7 cellular contexts compared by ENCODE assay signal in genomic region chr10:44112280-44112679, GRCh38.
A peak's percentile ranks its signal among the peaks of the same experiment; 100 is the strongest.
DNase-seq lines count a peak whose midpoint lies in the region; ATAC-seq and TF ChIP-seq lines count a peak whose summit lies in the region.
"Not testable (repeated sequence)": the region's sequence is repeated elsewhere in the genome, so short reads cannot be mapped to it uniquely, and the experiment has no call there.

No MANE protein-coding gene starts in this region.

- not testable (repeated sequence) for H3K27ac ChIP-seq in GM23338 (ENCODE audit: low read depth); SJSA1; colonic mucosa
- peak overlapping the region in 6 of 10 donors; percentile 31 to 60 (median 48) for H3K27ac ChIP-seq in heart right ventricle

- 61 to 70% methylated on average over 4 of the region's 4 CpGs for WGBS in heart right ventricle, 2 donors

- not testable (repeated sequence) for H3K79me2 ChIP-seq in GM23338 (replicated peaks; ENCODE audit: insufficient read depth)

- not testable (repeated sequence) for H3K4me3 Mint-ChIP-seq in GM23338, nephron progenitor cell

- not testable (repeated sequence) for H3K36me3 ChIP-seq in GM23338 (ENCODE audit: insufficient read depth); SJSA1; colonic mucosa; heart right ventricle

- not testable (repeated sequence) for H3K9me2 ChIP-seq in GM23338 (ENCODE audit: insufficient read depth)

- not testable (repeated sequence) for H2AFZ ChIP-seq in GM23338

- H3K4me1 Mint-ChIP-seq in GM23338, result not testable (repeated sequence)
- H3K4me1 Mint-ChIP-seq in nephron progenitor cell, result peaks cover 11% of the 10 kb centered on the region

- not testable (repeated sequence) for TF ChIP-seq CTCF in GM23338 (conservative IDR thresholded peaks at IDR 0.05; ENCODE audit: low read depth in 2 of 2); colonic mucosa (IDR thresholded peaks at IDR 0.05); heart right ventricle (IDR thresholded peaks at IDR 0.05); nephron progenitor cell (IDR thresholded peaks at IDR 0.05)

- not testable (repeated sequence) for H3K9me3 ChIP-seq in SJSA1 (replicated peaks); colonic mucosa
- H3K9me3 ChIP-seq in heart right ventricle, result peaks cover 0 to 21% (median 0%) of the 10 kb centered on the region in 11 donors

- not testable (repeated sequence) for H3K9ac ChIP-seq in colonic mucosa (ENCODE audit: low read depth in 2 of 2, low read length in 2 of 2)

- not testable (repeated sequence) for H3F3A ChIP-seq in GM23338 (replicated peaks; ENCODE audit: low read depth)

- H3K27ac Mint-ChIP-seq in GM23338, nephron progenitor cell: not testable (repeated sequence)

- not testable (repeated sequence) for H3K4me1 ChIP-seq in GM23338 (ENCODE audit: insufficient read depth); SJSA1 (replicated peaks); colonic mucosa
- peaks cover 0 to 17% (median 0%) of the 10 kb centered on the region in 9 donors for H3K4me1 ChIP-seq in heart right ventricle

- not testable (repeated sequence) for ATAC-seq in GM23338, heart right ventricle

- H3K4me3 ChIP-seq in GM23338, SJSA1, colonic mucosa, heart right ventricle: not testable (repeated sequence)

- H3K4me2 ChIP-seq in GM23338, result not testable (repeated sequence)

- DNase-seq in GM23338 (ENCODE audit: low spot score) (peak; percentile 13), M059J (ENCODE audit: low read depth) (peak; percentile 29), SJSA1 (ENCODE audit: low read depth in 1 of 2, low spot score in 2 of 2) (peak; percentile 33 to 74), colonic mucosa (peak; percentile 29), heart right ventricle (peak; percentile 32 to 48), left kidney (ENCODE audit: low read depth, low spot score) (peak; percentile 43), nephron progenitor cell (peak; percentile 8)

- peaks cover 17% of the 10 kb centered on the region for H3K27me3 Mint-ChIP-seq in GM23338 (ENCODE audit: insufficient read depth, low read depth, poor library complexity)
- H3K27me3 Mint-ChIP-seq in nephron progenitor cell (ENCODE audit: low read depth, poor library complexity), result not testable (repeated sequence)

- intact Hi-C loops in colonic mucosa (cut with DNase I); heart right ventricle (cut with DNase I): not testable (repeated sequence)

- H3K36me3 Mint-ChIP-seq in GM23338 (ENCODE audit: low read depth) (peaks cover 46% of the 10 kb centered on the region), nephron progenitor cell (ENCODE audit: low read depth) (peaks cover 30% of the 10 kb centered on the region)

- not testable (repeated sequence) for H4K20me1 ChIP-seq in GM23338 (replicated peaks; ENCODE audit: insufficient read depth)

- not testable (repeated sequence) for H3K27me3 ChIP-seq in GM23338 (ENCODE audit: insufficient read depth); SJSA1 (replicated peaks); colonic mucosa; heart right ventricle

- H3K9me3 Mint-ChIP-seq in GM23338, result peaks cover 50% of the 10 kb centered on the region
- peaks cover 55% of the 10 kb centered on the region for H3K9me3 Mint-ChIP-seq in nephron progenitor cell
